Comparison of ENCODE assay signal across 8 cellular contexts in the genomic region with DNA sequence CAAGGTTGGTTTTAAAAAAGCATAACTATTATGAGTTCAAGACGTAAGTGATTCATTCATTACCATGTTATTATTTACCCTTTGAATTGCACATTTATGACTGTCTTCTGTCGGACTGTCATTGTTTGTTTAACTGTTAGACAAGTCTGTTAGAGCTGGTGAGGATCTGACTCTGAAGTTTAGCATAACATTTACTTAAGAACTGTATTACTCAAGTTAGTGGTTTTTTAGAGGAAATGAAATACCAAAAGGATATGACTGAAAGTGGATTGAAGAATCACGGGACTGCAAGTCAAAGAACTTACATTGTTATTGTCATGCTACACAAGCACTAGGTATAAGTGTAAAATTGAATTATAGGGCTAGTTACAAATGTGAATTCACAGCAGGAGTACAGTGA. TPM values are rescaled to one million over a fixed set of nuclear protein-coding genes. Genes with fewer than 3 reads are reported as not detected.
DNase-seq lines count a peak whose midpoint lies in the region; ATAC-seq, FAIRE-seq and TF ChIP-seq lines count a peak whose summit lies in the region.

No MANE protein-coding gene starts in this region.

- in situ Hi-C loops in GM12878 (cut with MboI): loop anchor here (25.0 kb wide), 2 partner anchors 272 to 503 kb away; a partner anchor contains a TSS

- H3K27me3 Mint-ChIP-seq in IgD-negative memory B cell: no peaks in the 10 kb centered on the region

- peaks cover 0 to 2% (median 0%) of the 10 kb centered on the region in 3 donors for H3K9me3 Mint-ChIP-seq in IgD-negative memory B cell

- H3K79me2 ChIP-seq in DND-41 (ENCODE audit: insufficient read depth, low read length) (peaks cover 82% of the 10 kb centered on the region), GM12878 (ENCODE audit: control insufficient read depth, insufficient read depth, low read length) (peaks cover 59% of the 10 kb centered on the region), osteoblast (ENCODE audit: insufficient read depth, low read length) (peaks cover 84% of the 10 kb centered on the region)

- TF ChIP-seq EP300 in GM12878 (IDR thresholded peaks at IDR 0.05; ENCODE audit: borderline replicate concordance in 1 of 2, control insufficient read depth in 1 of 2, low read depth in 2 of 2, low read length in 2 of 2): peak; percentile 26 to 67; a peak in 3 of 4 replicates

- TF ChIP-seq POLR2A in GM12878 (IDR thresholded peaks at IDR 0.05; ENCODE audit: low read depth, low read length): no peak

- H3K9ac ChIP-seq in DND-41 (ENCODE audit: low read depth, low read length) (peak overlapping the region; percentile 89), GM12878 (ENCODE audit: control insufficient read depth, insufficient read depth, low read length) (no peak overlapping the region)

- H3K4me3 ChIP-seq in DND-41 (ENCODE audit: low read depth in 1 of 2, low read length in 2 of 2) (peak overlapping the region; percentile 69 to 84; a peak in 3 of 4 replicates), GM12878 (peak overlapping the region; percentile 7), osteoblast (ENCODE audit: insufficient read depth, low read length) (peak overlapping the region; percentile 58), heart right ventricle (peak overlapping the region in 1 of 10 donors; percentile 85)

- H3K27ac Mint-ChIP-seq in IgD-negative memory B cell: peak overlapping the region; percentile 47 to 93 (median 82)

- H3K27me3 ChIP-seq in DND-41 (ENCODE audit: insufficient read depth, low read length, poor library complexity): no peaks in the 10 kb centered on the region
- H3K27me3 ChIP-seq in GM12878 (replicated peaks in 1 of 2; ENCODE audit: control insufficient read depth in 2 of 2, insufficient read depth in 2 of 2, low read length in 1 of 2): no peaks in the 10 kb centered on the region
- no peaks in the 10 kb centered on the region for H3K27me3 ChIP-seq in osteoblast (ENCODE audit: insufficient read depth, low read length)
- H3K27me3 ChIP-seq in heart right ventricle: no peaks in the 10 kb centered on the region

- DNase-seq in DND-41: no peak
- DNase-seq in GM12878 (ENCODE audit: low read depth, low spot score): no peak
- DNase-seq in osteoblast (ENCODE audit: insufficient read length, low spot score, missing footprints): peak; percentile 97
- DNase-seq in stimulated activated CD8-positive, alpha-beta memory T cell treated with anti-CD3 and anti-CD28 coated beads, Interleukin-4, amount 100 ng/mL, for 48 hours: no peak
- DNase-seq in globus pallidus (ENCODE audit: low spot score): no peak
- DNase-seq in heart right ventricle: no peak

- peak overlapping the region; percentile 31 to 93 (median 64) for H3K4me3 Mint-ChIP-seq in IgD-negative memory B cell

- no peak for TF ChIP-seq CTCF in DND-41 (IDR thresholded peaks at IDR 0.05; ENCODE audit: borderline replicate concordance, extremely low read depth, low read length, poor library complexity, severe bottlenecking)
- no peak for TF ChIP-seq CTCF in GM12878 (IDR thresholded peaks at IDR 0.05 in 2 of 3, conservative IDR thresholded peaks at IDR 0.05 in 1 of 3; ENCODE audit: control insufficient read depth in 2 of 3, extremely low read depth in 1 of 3, insufficient read depth in 1 of 3, low read depth in 3 of 3, low read length in 3 of 3)
- TF ChIP-seq CTCF in osteoblast (IDR thresholded peaks at IDR 0.05; ENCODE audit: extremely low read depth, low read depth, low read length): no peak
- TF ChIP-seq CTCF in heart right ventricle (IDR thresholded peaks at IDR 0.05): no peak

- peak overlapping the region; percentile 82 for H3K27ac ChIP-seq in DND-41 (ENCODE audit: low read length)
- peak overlapping the region; percentile 48 for H3K27ac ChIP-seq in GM12878 (ENCODE audit: control insufficient read depth, insufficient read depth)
- H3K27ac ChIP-seq in osteoblast (ENCODE audit: low read depth, low read length): peak overlapping the region; percentile 99
- H3K27ac ChIP-seq in heart right ventricle: peak overlapping the region in 2 of 10 donors; percentile 2 to 97

- H3K4me1 ChIP-seq in DND-41 (ENCODE audit: insufficient read depth, low read length) (peaks cover 45% of the 10 kb centered on the region), GM12878 (ENCODE audit: control insufficient read depth, insufficient read depth, low read length) (peaks cover 26% of the 10 kb centered on the region), osteoblast (ENCODE audit: insufficient read depth, low read length) (peaks cover 32% of the 10 kb centered on the region), heart right ventricle (peaks cover 3 to 71% (median 19%) of the 10 kb centered on the region in 9 donors)

- TF ChIP-seq RAD21 in GM12878 (IDR thresholded peaks at IDR 0.05; ENCODE audit: insufficient read depth, low read depth, low read length): no peak

- no peaks in the 10 kb centered on the region; the same call in 1 of the 2 replicates for H3K36me3 ChIP-seq in DND-41 (ENCODE audit: insufficient read depth, low read length)
- H3K36me3 ChIP-seq in GM12878 (ENCODE audit: control insufficient read depth in 2 of 2, insufficient read depth in 2 of 2, low read length in 1 of 2): no peaks in the 10 kb centered on the region
- peaks cover 2% of the 10 kb centered on the region for H3K36me3 ChIP-seq in osteoblast (ENCODE audit: insufficient read depth, low read length)
- H3K36me3 ChIP-seq in heart right ventricle: no peaks in the 10 kb centered on the region

- ATAC-seq in DND-41 (ENCODE audit: insufficient read depth, low read depth) (peak; percentile 40), GM21528 (IDR thresholded peaks at IDR 0.05; ENCODE audit: low FRiP score, unreplicated experiment) (peak; percentile 42), GM12878 (peak; percentile 48), heart right ventricle (no peak)

- H2AFZ ChIP-seq in DND-41 (ENCODE audit: low read depth, low read length) (no peak overlapping the region), GM12878 (ENCODE audit: control insufficient read depth, low read depth, low read length) (no peak overlapping the region), osteoblast (ENCODE audit: low read length) (no peak overlapping the region)

- no peak for FAIRE-seq in GM12878 (lab: Jason Lieb, UNC)

- H3K4me2 ChIP-seq in DND-41 (ENCODE audit: insufficient read depth, low read length) (peak overlapping the region; percentile 79), GM12878 (ENCODE audit: control insufficient read depth, insufficient read depth) (peak overlapping the region; percentile 83), osteoblast (ENCODE audit: insufficient read depth, low read length) (peak overlapping the region; percentile 92)

- intact Hi-C loops in GM12878 (cut with micrococcal nuclease; ENCODE audit: unreplicated experiment) (loop anchor here (10.0 kb wide), 1 partner anchor 1824 kb away; no protein-coding TSS in a partner anchor), heart right ventricle (cut with DNase I) (no loop called here)

- SMC1A ChIA-PET in GM12878 (lab: Charles Lee; ENCODE audit: uncharacterized antibody, unreplicated experiment): interaction anchor here (0.7 to 2.7 kb wide), 10 partner anchors 11 to 44 kb away, joined by 3 to 8 read pairs (median 4); no protein-coding TSS in a partner anchor

- POLR2A ChIA-PET in GM12878 (lab: Charles Lee): interaction anchor here (1.4 kb wide), 1 partner anchor 19 kb away, joined by 6 read pairs; no protein-coding TSS in a partner anchor

- 0% methylated on average over 3 of the region's 3 CpGs for WGBS in GM12878 (ENCODE audit: insufficient coverage, insufficient replicate concordance, low lambda C conversion rate, missing lambda C conversion rate)
- 87 to 91% methylated on average over 3 of the region's 3 CpGs for WGBS in heart right ventricle, 2 donors

- RAD21 ChIA-PET in GM12878 (lab: Charles Lee; ENCODE audit: unreplicated experiment): interaction anchor here (0.9 to 2.0 kb wide), 3 partner anchors 14 to 32 kb away, joined by 4 to 9 read pairs (median 6); no protein-coding TSS in a partner anchor

- H4K20me1 ChIP-seq in DND-41 (ENCODE audit: insufficient read depth, low read length): peaks cover 28% of the 10 kb centered on the region; the same call in 1 of the 2 replicates
- H4K20me1 ChIP-seq in GM12878 (ENCODE audit: control insufficient read depth, insufficient read depth): no peaks in the 10 kb centered on the region
- peaks cover 44% of the 10 kb centered on the region for H4K20me1 ChIP-seq in osteoblast (ENCODE audit: insufficient read depth, low read length)

- CTCF ChIA-PET in GM12878 (lab: Yijun Ruan, JAX): interaction anchor here (1.0 to 3.5 kb wide), 8 partner anchors 20 to 115 kb away, joined by 3 to 17 read pairs (median 5); no protein-coding TSS in a partner anchor

- peaks cover 42 to 59% (median 53%) of the 10 kb centered on the region in 3 donors for H3K4me1 Mint-ChIP-seq in IgD-negative memory B cell

- H3K9me3 ChIP-seq in DND-41 (ENCODE audit: insufficient read depth, low read length, severe bottlenecking) (no peaks in the 10 kb centered on the region), GM12878 (replicated peaks; ENCODE audit: control insufficient read depth, insufficient read depth, low read length) (no peaks in the 10 kb centered on the region), osteoblast (ENCODE audit: low read depth, low read length) (no peaks in the 10 kb centered on the region), heart right ventricle (no peaks in the 10 kb centered on the region)

- no TSS peak for BruUV-seq in GM12878 (replicated peaks; lab: Mats Ljungman, UMichigan)

- no peaks in the 10 kb centered on the region for H3K36me3 Mint-ChIP-seq in IgD-negative memory B cell

TF ChIP-seq in GM12878, 131 proteins besides CTCF, POLR2A, EP300 and RAD21 (continues in another document):
- TF ChIP-seq ASH2L (IDR thresholded peaks at IDR 0.05; ENCODE audit: borderline replicate concordance, low read depth): 0 out of 2 replicates have a peak, but pooled peaks have one; percentile 39

RNA-seq across cellular contexts. Expression of a gene that starts 2.2 kb away (rescaled TPM):
- polyA plus RNA-seq in IgD-negative memory B cell: 12.2 TPM
- 12.3 and 14.1 TPM in 2 replicates for total RNA-seq in GM12878 (2013; cell fraction: nucleolus; rRNA removed)
- total RNA-seq in GM12878 (2014; rRNA removed): 5.1 and 6.4 TPM in 2 replicates
- 6.0 and 6.3 TPM in 2 replicates for total RNA-seq in GM12878 (2014; rRNA removed; fragmentation: Illumina TruSeq; extraction: Trizol)
- total RNA-seq in GM12878 (2021): 7.6 and 8.4 TPM in 2 replicates
- 5.7 TPM for polyA plus RNA-seq in GM12878 (2011; ENCODE audit: low read depth)
- 12.6 and 18.8 TPM in 2 replicates for polyA plus RNA-seq in GM12878 (2011; rRNA removed)
- 4.6 and 6.2 TPM in 2 replicates for polyA plus RNA-seq in GM12878 (2011; cell fraction: cytosol; rRNA removed)
- 12.0 and 12.8 TPM in 2 replicates for polyA plus RNA-seq in GM12878 (2011; cell fraction: nucleus; rRNA removed)
- polyA plus RNA-seq in GM12878 (2012): 8.0 and 10.6 TPM in 2 replicates
- polyA plus RNA-seq in GM12878 (2014; fragmentation: Illumina TruSeq; extraction: Trizol): 12.3 and 18.3 TPM in 2 replicates
- polyA plus RNA-seq in GM12878 (2014; fragmentation: Nextera tagmentation; extraction: Ambion mirVana): 1 to 10 TPM; 2.5 to 4.0 TPM
- 7.4 and 10.1 TPM in 2 replicates for polyA plus RNA-seq in GM12878 (2014; rRNA removed)
- 1 to 10 TPM; 9.0 to 9.9 TPM for polyA plus RNA-seq in GM12878 (2016; fragmentation: Nextera tagmentation; extraction: Ambion mirVana)
- polyA minus RNA-seq in GM12878 (2011; rRNA and poly(A)+ RNA removed): 5.5 and 7.8 TPM in 2 replicates
- 3.2 and 3.5 TPM in 2 replicates for polyA minus RNA-seq in GM12878 (2011; cell fraction: cytosol; rRNA and poly(A)+ RNA removed)
- polyA minus RNA-seq in GM12878 (2011; cell fraction: nucleus; rRNA and poly(A)+ RNA removed): 2.5 and 3.7 TPM in 2 replicates
- 31.8 and 37.7 TPM in 2 replicates for total RNA-seq in osteoblast
- 10 to 100 TPM in 3 of 10 donors, 1 to 10 TPM in 7; 7.0 to 12.9 (median 9.8) TPM for total RNA-seq in heart right ventricle
- polyA plus RNA-seq in heart right ventricle: 1 to 10 TPM; 4.6 to 7.1 TPM

Comparison
In these comparisons a context has a peak if more than half of its experiments do, and no peak if none do; other contexts are left out.
1. ATAC-seq: peak in DND-41 (single experiment), GM21528 (single experiment) and GM12878 (single experiment); none in heart right ventricle (0 of 8).
2. Peak in every context shown above with its lines, with median percentiles within 50 percentile points of each other: H3K4me2 ChIP-seq.